In the genomic region with DNA sequence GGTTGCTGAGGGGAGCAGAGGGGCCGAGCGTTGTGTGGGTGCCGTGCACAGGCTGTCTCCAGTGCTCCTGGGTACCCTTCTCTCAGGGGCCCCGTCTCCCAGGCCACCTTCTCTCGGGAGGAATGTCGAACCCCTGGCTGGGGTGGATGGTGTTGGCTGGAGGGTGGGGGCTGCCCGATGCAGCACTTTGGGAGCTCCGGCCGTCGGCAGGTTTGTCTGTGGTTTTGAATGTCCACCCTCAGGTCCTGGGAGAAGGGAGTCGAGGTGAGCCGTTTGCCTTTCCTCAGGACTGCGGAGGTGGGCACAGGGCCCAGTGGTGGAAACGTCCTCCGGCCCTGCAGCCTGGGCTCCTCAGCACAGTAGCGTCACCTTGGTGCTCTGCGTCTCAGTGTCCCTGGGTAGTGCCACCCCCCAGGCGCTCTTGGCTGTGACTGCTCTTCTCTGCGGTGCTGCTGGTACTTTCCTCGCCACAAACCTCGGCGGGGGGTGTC, we compare ENCODE assay signal across 15 cellular contexts.
"Had no signal": no experiment of that assay in that cellular context is flagged by ENCODE, and none has a peak within 500 bp of the region (broad histone marks: within the 10 kb centered on the region; RNA-seq: fewer than 3 reads in every experiment).

No MANE protein-coding gene starts in this region.

- H3K4me3 Mint-ChIP-seq: activated naive CD8-positive, alpha-beta T cell treated with anti-CD3 and anti-CD28 coated beads for 36 hours; naive thymus-derived CD4-positive, alpha-beta T cell had no signal

- H3K9me3 Mint-ChIP-seq: activated naive CD8-positive, alpha-beta T cell treated with anti-CD3 and anti-CD28 coated beads for 36 hours; naive thymus-derived CD4-positive, alpha-beta T cell had no signal

- H3K27ac Mint-ChIP-seq: activated naive CD8-positive, alpha-beta T cell treated with anti-CD3 and anti-CD28 coated beads for 36 hours; naive thymus-derived CD4-positive, alpha-beta T cell; progenitor cell of endocrine pancreas had no signal

- ATAC-seq: naive thymus-derived CD4-positive, alpha-beta T cell had no signal

- FAIRE-seq: bronchial epithelial cell, endothelial cell of umbilical vein, TTC549 had no signal

- H3K4me3 ChIP-seq: lung had no signal

- H3K27me3 Mint-ChIP-seq: activated naive CD8-positive, alpha-beta T cell treated with anti-CD3 and anti-CD28 coated beads for 36 hours; naive thymus-derived CD4-positive, alpha-beta T cell; progenitor cell of endocrine pancreas had no signal

- DNase-seq: activated CD4-positive, alpha-beta T cell treated with anti-CD3 and anti-CD28 coated beads, Interleukin-2, amount 50 U/mL, for 4 hours; activated effector memory CD4-positive, alpha-beta T cell treated with anti-CD3 and anti-CD28 coated beads, Interleukin-2, amount 50 U/mL, for 16 hours; activated naive CD8-positive, alpha-beta T cell treated with anti-CD3 and anti-CD28 coated beads for 36 hours; activated T-cell treated with anti-CD3 and anti-CD28 coated beads, Interleukin-2, amount 50 U/mL, for 1 hour; foreskin melanocyte; naive thymus-derived CD4-positive, alpha-beta T cell; SIG-M5; stimulated activated CD4-positive, alpha-beta T cell treated with anti-CD3 and anti-CD28 coated beads, Interleukin-4, amount 100 ng/mL, for 4 hours; T-helper 2 cell; trophoblast cell had no signal
